ENCODE assay signal across 10 cellular contexts in the genomic region with DNA sequence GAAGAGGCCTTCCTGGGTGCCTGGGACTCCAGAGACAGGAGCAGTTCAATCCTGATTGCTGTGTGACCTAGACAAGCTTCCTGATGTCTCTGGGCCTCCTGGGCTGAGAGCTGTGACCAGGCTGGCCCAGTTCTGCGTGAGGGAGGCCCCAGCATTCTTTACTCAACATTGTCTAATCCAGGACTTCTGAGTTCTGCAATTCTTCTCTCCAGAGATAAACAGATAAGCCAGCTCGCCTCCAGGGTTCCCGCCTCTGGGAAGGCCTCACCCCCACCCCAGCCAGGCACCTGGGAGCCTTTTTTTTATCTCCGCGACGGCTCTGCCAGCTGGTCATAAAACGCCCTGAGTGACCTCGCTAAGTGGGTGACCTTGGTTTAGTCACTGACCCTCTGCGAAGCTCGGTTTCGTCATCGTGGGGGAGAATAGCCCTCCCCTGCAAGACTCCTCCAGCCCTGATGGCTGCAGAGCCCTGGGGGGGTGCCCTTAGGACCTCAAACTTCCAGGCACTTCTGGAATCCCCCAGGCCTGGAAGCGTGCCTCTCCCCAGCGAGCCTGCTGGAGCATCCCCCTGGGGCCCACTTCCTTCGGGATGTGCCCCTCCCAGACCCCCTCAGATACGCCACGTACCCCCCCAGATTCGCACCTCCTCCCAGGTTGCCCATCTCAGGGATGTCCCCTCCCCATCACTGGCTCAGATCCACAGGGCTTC. TPM values are rescaled to one million over a fixed set of nuclear protein-coding genes. Genes with fewer than 3 reads are reported as not detected.
DNase-seq lines count a peak whose midpoint lies in the region; ATAC-seq, FAIRE-seq and TF ChIP-seq lines count a peak whose summit lies in the region.
"Had no signal": no experiment of that assay in that cellular context is flagged by ENCODE, and none has a peak within 500 bp of the region (broad histone marks: within the 10 kb centered on the region; RNA-seq: fewer than 3 reads in every experiment).

No MANE protein-coding gene starts in this region.

- peaks cover 4% of the 10 kb centered on the region for H3K4me1 Mint-ChIP-seq in activated T-cell treated with anti-CD3 and anti-CD28 coated beads, Interleukin-2, amount 50 U/mL, for 72 hours (ENCODE audit: low read depth)

- WGBS in gastroesophageal sphincter (ENCODE audit: low coverage in 1 of 2), 2 donors, result 21 to 53% methylated on average over 7 to 9 of the region's 18 CpGs
- 12 to 19% (median 17%) methylated on average over 17 to 18 of the region's 18 CpGs for WGBS in small intestine, 3 donors

- H3K27me3 Mint-ChIP-seq in activated T-cell treated with anti-CD3 and anti-CD28 coated beads, Interleukin-2, amount 50 U/mL, for 72 hours (ENCODE audit: low read depth), result no peaks in the 10 kb centered on the region

- no peak overlapping the region for H3K4me3 Mint-ChIP-seq in activated T-cell treated with anti-CD3 and anti-CD28 coated beads, Interleukin-2, amount 50 U/mL, for 72 hours

- TF ChIP-seq POLR2A in HCT116 (IDR thresholded peaks at IDR 0.05; ENCODE audit: borderline replicate concordance, extremely low read depth, insufficient read depth, insufficient read length), result no peak
- TF ChIP-seq POLR2A in gastroesophageal sphincter (IDR thresholded peaks at IDR 0.05), result no peak
- TF ChIP-seq POLR2A in erythroblast (IDR thresholded peaks at IDR 0.05; ENCODE audit: low read length), result no peak

- H3K9ac ChIP-seq in HCT116 (ENCODE audit: low read length), result peak overlapping the region; percentile 4; the same call in 1 of the 2 replicates

- BruUV-seq in HCT116 (replicated peaks; lab: Mats Ljungman, UMichigan), result no TSS peak

- H3K4me1 ChIP-seq in HCT116 (ENCODE audit: control insufficient read depth in 1 of 2, insufficient read depth in 2 of 2, low read length in 2 of 2), result peaks cover 57 to 75% of the 10 kb centered on the region in 2 experiments
- H3K4me1 ChIP-seq in gastroesophageal sphincter, result no peaks in the 10 kb centered on the region
- peaks cover 7% of the 10 kb centered on the region in 2 donors for H3K4me1 ChIP-seq in small intestine (ENCODE audit: control insufficient read depth in 2 of 2, insufficient read depth in 1 of 2, low read depth in 1 of 2, low read length in 1 of 2)

- TF ChIP-seq EP300 in gastroesophageal sphincter (IDR thresholded peaks at IDR 0.05), result no peak

- H3K9me3 Mint-ChIP-seq in activated T-cell treated with anti-CD3 and anti-CD28 coated beads, Interleukin-2, amount 50 U/mL, for 72 hours, result no peaks in the 10 kb centered on the region

- H3K27ac ChIP-seq in HCT116 (ENCODE audit: low read depth, low read length) (peak overlapping the region; percentile 33; the same call in 1 of the 2 replicates), gastroesophageal sphincter (no peak overlapping the region), small intestine (ENCODE audit: low read depth in 1 of 2, low read length in 1 of 2) (peak overlapping the region; percentile 59)

- H3K36me3 Mint-ChIP-seq in activated T-cell treated with anti-CD3 and anti-CD28 coated beads, Interleukin-2, amount 50 U/mL, for 72 hours (ENCODE audit: insufficient read depth in 2 of 2), result no peaks in the 10 kb centered on the region

- no peaks in the 10 kb centered on the region for H3K79me2 ChIP-seq in HCT116 (ENCODE audit: insufficient read depth, low read length)

- no peaks in the 10 kb centered on the region for H4K20me1 ChIP-seq in HCT116 (ENCODE audit: insufficient read depth)

- TF ChIP-seq CTCF in HCT116 (IDR thresholded peaks at IDR 0.05 in 2 of 3, conservative IDR thresholded peaks at IDR 0.05 in 1 of 3; ENCODE audit: borderline replicate concordance in 1 of 3, insufficient read depth in 1 of 3, low read depth in 2 of 3, low read length in 2 of 3), result no peak
- no peak for TF ChIP-seq CTCF in gastroesophageal sphincter (IDR thresholded peaks at IDR 0.05)

- H2AFZ ChIP-seq in HCT116 (ENCODE audit: low read depth, low read length, poor library complexity, severe bottlenecking), result no peak overlapping the region

- H3K27me3 ChIP-seq in HCT116 (ENCODE audit: insufficient read depth, low read length), result no peaks in the 10 kb centered on the region
- peaks cover 63% of the 10 kb centered on the region for H3K27me3 ChIP-seq in gastroesophageal sphincter
- no peaks in the 10 kb centered on the region for H3K27me3 ChIP-seq in small intestine (ENCODE audit: control insufficient read depth in 2 of 2, insufficient read depth in 2 of 2, low read length in 2 of 2)

- intact Hi-C loops in HCT116 (cut with micrococcal nuclease), result no loop called here
- intact Hi-C loops in head of caudate nucleus (cut with DNase I), result no loop called here

- TF ChIP-seq RAD21 in HCT116 (IDR thresholded peaks at IDR 0.05; ENCODE audit: low read depth), result no peak

- H3K27ac Mint-ChIP-seq in activated T-cell treated with anti-CD3 and anti-CD28 coated beads, Interleukin-2, amount 50 U/mL, for 72 hours, result no peak overlapping the region

- no peak for DNase-seq in HCT116 (ENCODE audit: low read depth, low spot score)
- peak; percentile 60 for DNase-seq in RKO (ENCODE audit: low spot score)
- DNase-seq in small intestine, result peak; percentile 79
- DNase-seq in erythroblast (lab: John Stamatoyannopoulos, UW), result no peak
- DNase-seq in activated T-cell treated with anti-CD3 and anti-CD28 coated beads, Interleukin-2, amount 50 U/mL, for 72 hours, result no peak
- no peak for DNase-seq in head of caudate nucleus
- DNase-seq: stimulated activated naive CD4-positive, alpha-beta T cell had no signal

- RAD21 ChIA-PET in HCT116 (lab: Charles Lee; ENCODE audit: low non-redundant PET in 1 of 2, low total read pairs in 2 of 2, uncharacterized antibody in 2 of 2, unreplicated experiment in 2 of 2), result interaction anchor here in 1 of 2 experiments (0.6 kb wide), 1 partner anchor 39 kb away, joined by 5 read pairs; no protein-coding TSS in a partner anchor

- CTCF ChIA-PET in HCT116 (lab: Charles Lee), result interaction anchor here (0.6 to 1.1 kb wide), 2 partner anchors 55 to 574 kb away, joined by 3 read pairs; no protein-coding TSS in a partner anchor

- H3K4me2 ChIP-seq in HCT116 (ENCODE audit: low read length), result peak overlapping the region; percentile 65

- no peak overlapping the region for H3K4me3 ChIP-seq in HCT116 (replicated peaks in 1 of 2; ENCODE audit: low read depth in 1 of 2, low read length in 2 of 2)
- no peak overlapping the region for H3K4me3 ChIP-seq in gastroesophageal sphincter
- no peak overlapping the region for H3K4me3 ChIP-seq in small intestine (ENCODE audit: low read depth in 1 of 2, low read length in 2 of 2)

- FAIRE-seq in small intestine (lab: Jason Lieb, UNC), result no peak

- ATAC-seq in HCT116, result peak; percentile 11; the same call in 1 of the 2 replicates
- peak; percentile 63 for ATAC-seq in gastroesophageal sphincter
- ATAC-seq in activated T-cell treated with anti-CD3 and anti-CD28 coated beads, Interleukin-2, amount 50 U/mL, for 72 hours (replicated peaks in 1 of 2), result no peak
- ATAC-seq in esophagus mucosa, result no peak

- POLR2A ChIA-PET in HCT116 (lab: Charles Lee), result interaction anchor here (0.5 to 0.9 kb wide), 2 partner anchors 16 to 48 kb away, joined by 3 read pairs; no protein-coding TSS in a partner anchor

- H3K9me3 ChIP-seq in HCT116 (ENCODE audit: control insufficient read depth in 1 of 2, insufficient read depth in 1 of 2, low read depth in 1 of 2, low read length in 2 of 2), result no peaks in the 10 kb centered on the region
- no peaks in the 10 kb centered on the region for H3K9me3 ChIP-seq in gastroesophageal sphincter
- H3K9me3 ChIP-seq in small intestine (ENCODE audit: control insufficient read depth, low read depth), result no peaks in the 10 kb centered on the region

- no peaks in the 10 kb centered on the region for H3K36me3 ChIP-seq in HCT116 (ENCODE audit: control insufficient read depth in 1 of 2, insufficient read depth in 2 of 2, low read length in 2 of 2)
- no peaks in the 10 kb centered on the region for H3K36me3 ChIP-seq in gastroesophageal sphincter
- no peaks in the 10 kb centered on the region for H3K36me3 ChIP-seq in small intestine (ENCODE audit: control insufficient read depth in 2 of 2, insufficient read depth in 2 of 2, low read length in 2 of 2)

- no peaks in the 10 kb centered on the region for H3K9me2 ChIP-seq in HCT116 (ENCODE audit: insufficient read depth)

RNA-seq across cellular contexts. Expression of a gene that starts 1.9 kb away (rescaled TPM):
- total RNA-seq in HCT116 (2021; ENCODE audit: unreplicated experiment), result 4.8 TPM
- polyA plus RNA-seq in HCT116 (2012), result 7.1 and 8.1 TPM in 2 replicates
- 1 to 10 TPM in 2 of 4 donors, under 1 TPM in 1, not detected in 1; 0.93 to 3.9 (median 1.0) TPM for total RNA-seq in gastroesophageal sphincter
- polyA plus RNA-seq in small intestine, result 10 to 100 TPM; 12.0 to 28.1 (median 12.5) TPM
- not detected for total RNA-seq in activated T-cell treated with anti-CD3 and anti-CD28 coated beads, Interleukin-2, amount 50 U/mL, for 72 hours
- total RNA-seq in esophagus mucosa, result 245 TPM
- total RNA-seq: cerebellum had no signal

RNA-seq across cellular contexts. Expression of a gene that starts 42.2 kb away (rescaled TPM):
- 19.9 TPM for total RNA-seq in HCT116 (2021; ENCODE audit: unreplicated experiment)
- 8.9 and 12.1 TPM in 2 replicates for polyA plus RNA-seq in HCT116 (2012)
- 1 to 10 TPM in 1 of 4 donors, under 1 TPM in 3; 0.13 to 1.2 (median 0.30) TPM for total RNA-seq in gastroesophageal sphincter
- 1 to 10 TPM; 3.6 to 7.3 (median 6.9) TPM for polyA plus RNA-seq in small intestine
- total RNA-seq in activated T-cell treated with anti-CD3 and anti-CD28 coated beads, Interleukin-2, amount 50 U/mL, for 72 hours, result 1 to 10 TPM; 6.0 to 6.6 TPM
- total RNA-seq in esophagus mucosa, result 4.9 TPM

RNA-seq across cellular contexts. Expression of a gene that starts 52.7 kb away (rescaled TPM):
- total RNA-seq in HCT116 (2021; ENCODE audit: unreplicated experiment) (not detected), gastroesophageal sphincter (not detected), esophagus mucosa (0.64 TPM)
- 0.31 and 0.35 TPM in 2 replicates for polyA plus RNA-seq in HCT116 (2012)
- polyA plus RNA-seq in small intestine, result under 1 TPM in 1 of 3 donors, not detected in 2; 0.22 TPM
- not detected for total RNA-seq in activated T-cell treated with anti-CD3 and anti-CD28 coated beads, Interleukin-2, amount 50 U/mL, for 72 hours
- total RNA-seq: cerebellum had no signal

Comparison
In these comparisons a context has a peak if more than half of its experiments do, and no peak if none do; other contexts are left out.
1. ATAC-seq: peak in HCT116 (single experiment) and gastroesophageal sphincter (single experiment); none in activated T-cell treated with anti-CD3 and anti-CD28 coated beads, Interleukin-2, amount 50 U/mL, for 72 hours (0 of 2) and esophagus mucosa (single experiment).
2. DNase-seq: peak in RKO (single experiment) and small intestine (single experiment); none in HCT116 (single experiment), erythroblast (0 of 2), activated T-cell treated with anti-CD3 and anti-CD28 coated beads, Interleukin-2, amount 50 U/mL, for 72 hours (0 of 2) and head of caudate nucleus (0 of 42).
3. H3K27ac ChIP-seq: peak in HCT116 (single experiment) and small intestine (2 of 2); none in gastroesophageal sphincter (0 of 4).
4. RNA of a gene that starts 1.9 kb away (total RNA-seq): 245 TPM in esophagus mucosa (single experiment); 4.8 TPM in HCT116 (single experiment), 0.93 to 3.9 TPM in gastroesophageal sphincter and not detected in activated T-cell treated with anti-CD3 and anti-CD28 coated beads, Interleukin-2, amount 50 U/mL, for 72 hours; every median in the first group is over 10 times any median in the second.